In the genomic region with DNA sequence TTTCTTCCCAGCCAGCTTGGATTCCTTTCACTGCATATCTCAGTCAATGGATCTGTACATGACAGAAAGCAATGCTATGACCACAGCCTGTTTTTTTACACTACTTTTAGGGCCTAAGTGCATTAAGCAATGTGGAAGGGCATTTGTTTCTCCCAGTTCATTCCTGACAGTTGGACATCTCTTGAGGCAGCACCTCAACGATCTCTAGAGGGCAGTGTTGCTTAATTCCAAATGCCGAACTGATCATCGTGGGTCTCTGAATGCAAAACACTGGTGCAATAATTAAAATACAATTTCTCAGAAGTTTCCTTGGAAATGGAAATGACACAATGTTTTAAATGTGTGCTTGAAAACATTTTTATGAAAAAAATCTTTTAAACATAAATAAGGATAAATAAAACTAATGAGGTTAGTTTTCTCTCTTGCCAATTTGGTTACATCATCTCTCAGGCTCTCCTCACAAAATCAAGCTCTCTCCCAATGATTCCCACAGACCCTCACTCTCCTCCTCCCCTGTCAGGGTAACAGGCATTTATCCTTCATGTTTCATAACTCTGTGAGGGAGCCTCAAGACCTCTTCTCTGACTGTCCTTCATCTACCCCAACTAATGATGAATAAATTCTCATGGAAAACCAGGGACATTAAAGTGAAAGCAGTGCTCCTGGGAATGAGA, we compare ENCODE assay signal across 8 cellular contexts.
A peak's percentile ranks its signal among the peaks of the same experiment; 100 is the strongest.
DNase-seq lines count a peak whose midpoint lies in the region; ATAC-seq and TF ChIP-seq lines count a peak whose summit lies in the region.

No MANE protein-coding gene starts in this region.

- H3K36me3 Mint-ChIP-seq in activated naive CD4-positive, alpha-beta T cell treated with anti-CD3 and anti-CD28 coated beads for 36 hours (ENCODE audit: low read depth): no peaks in the 10 kb centered on the region
- H3K36me3 Mint-ChIP-seq in osteocyte (ENCODE audit: unreplicated experiment): peaks cover 3% of the 10 kb centered on the region

- TF ChIP-seq CTCF in osteocyte (IDR thresholded peaks at IDR 0.05): peak; percentile 88

- ATAC-seq in GM18511 (IDR thresholded peaks at IDR 0.05; ENCODE audit: unreplicated experiment): peak; percentile 82
- peak; percentile 52 for ATAC-seq in HG03139 (IDR thresholded peaks at IDR 0.05; ENCODE audit: unreplicated experiment)

- peaks cover 2% of the 10 kb centered on the region for H3K9me3 Mint-ChIP-seq in activated naive CD4-positive, alpha-beta T cell treated with anti-CD3 and anti-CD28 coated beads for 36 hours
- H3K9me3 Mint-ChIP-seq in osteocyte (ENCODE audit: unreplicated experiment): peaks cover 12% of the 10 kb centered on the region

- H3K27ac Mint-ChIP-seq in activated naive CD4-positive, alpha-beta T cell treated with anti-CD3 and anti-CD28 coated beads for 36 hours: no peak overlapping the region
- peak overlapping the region; percentile 80 for H3K27ac Mint-ChIP-seq in osteocyte (ENCODE audit: unreplicated experiment)

- peak; percentile 64 for DNase-seq in CD1c-positive myeloid dendritic cell (ENCODE audit: extremely low spot score)
- DNase-seq in NCI-H460 (ENCODE audit: extremely low read depth, low read depth): peak; percentile 78
- peak; percentile 54 for DNase-seq in activated naive CD4-positive, alpha-beta T cell treated with anti-CD3 and anti-CD28 coated beads for 36 hours
- DNase-seq in glomerular endothelial cell (ENCODE audit: extremely low read depth, low read depth, low spot score): peak; percentile 47
- no peak for DNase-seq in osteocyte (ENCODE audit: extremely low spot score, unreplicated experiment)
- DNase-seq in HuH-7.5 (ENCODE audit: low spot score): no peak

- intact Hi-C loops in activated naive CD4-positive, alpha-beta T cell treated with anti-CD3 and anti-CD28 coated beads for 36 hours (cut with micrococcal nuclease): loop anchor here (1.0 kb wide), 2 partner anchors 405 to 432 kb away; no protein-coding TSS in a partner anchor

- CTCF ChIA-PET in activated naive CD4-positive, alpha-beta T cell treated with anti-CD3 and anti-CD28 coated beads for 36 hours (lab: Charles Lee): interaction anchor here (0.8 to 1.9 kb wide), 7 partner anchors 25 to 449 kb away, joined by 3 to 11 read pairs (median 4); no protein-coding TSS in a partner anchor

- peaks cover 9% of the 10 kb centered on the region for H3K4me1 Mint-ChIP-seq in activated naive CD4-positive, alpha-beta T cell treated with anti-CD3 and anti-CD28 coated beads for 36 hours (ENCODE audit: low read depth)
- peaks cover 15% of the 10 kb centered on the region for H3K4me1 Mint-ChIP-seq in osteocyte (ENCODE audit: unreplicated experiment)

- no peaks in the 10 kb centered on the region for H3K27me3 Mint-ChIP-seq in activated naive CD4-positive, alpha-beta T cell treated with anti-CD3 and anti-CD28 coated beads for 36 hours (ENCODE audit: low read depth)
- H3K27me3 Mint-ChIP-seq in osteocyte (ENCODE audit: unreplicated experiment): no peaks in the 10 kb centered on the region

- no peak overlapping the region for H3K4me3 Mint-ChIP-seq in activated naive CD4-positive, alpha-beta T cell treated with anti-CD3 and anti-CD28 coated beads for 36 hours
- H3K4me3 Mint-ChIP-seq in osteocyte (ENCODE audit: unreplicated experiment): peak overlapping the region; percentile 56

Comparison
In these comparisons a context has a peak if more than half of its experiments do, and no peak if none do; other contexts are left out.
1. DNase-seq: peak in CD1c-positive myeloid dendritic cell (single experiment), NCI-H460 (single experiment), activated naive CD4-positive, alpha-beta T cell treated with anti-CD3 and anti-CD28 coated beads for 36 hours (single experiment) and glomerular endothelial cell (single experiment); none in osteocyte (single experiment) and HuH-7.5 (single experiment).